ENCODE assay signal across 8 cellular contexts in the genomic region with DNA sequence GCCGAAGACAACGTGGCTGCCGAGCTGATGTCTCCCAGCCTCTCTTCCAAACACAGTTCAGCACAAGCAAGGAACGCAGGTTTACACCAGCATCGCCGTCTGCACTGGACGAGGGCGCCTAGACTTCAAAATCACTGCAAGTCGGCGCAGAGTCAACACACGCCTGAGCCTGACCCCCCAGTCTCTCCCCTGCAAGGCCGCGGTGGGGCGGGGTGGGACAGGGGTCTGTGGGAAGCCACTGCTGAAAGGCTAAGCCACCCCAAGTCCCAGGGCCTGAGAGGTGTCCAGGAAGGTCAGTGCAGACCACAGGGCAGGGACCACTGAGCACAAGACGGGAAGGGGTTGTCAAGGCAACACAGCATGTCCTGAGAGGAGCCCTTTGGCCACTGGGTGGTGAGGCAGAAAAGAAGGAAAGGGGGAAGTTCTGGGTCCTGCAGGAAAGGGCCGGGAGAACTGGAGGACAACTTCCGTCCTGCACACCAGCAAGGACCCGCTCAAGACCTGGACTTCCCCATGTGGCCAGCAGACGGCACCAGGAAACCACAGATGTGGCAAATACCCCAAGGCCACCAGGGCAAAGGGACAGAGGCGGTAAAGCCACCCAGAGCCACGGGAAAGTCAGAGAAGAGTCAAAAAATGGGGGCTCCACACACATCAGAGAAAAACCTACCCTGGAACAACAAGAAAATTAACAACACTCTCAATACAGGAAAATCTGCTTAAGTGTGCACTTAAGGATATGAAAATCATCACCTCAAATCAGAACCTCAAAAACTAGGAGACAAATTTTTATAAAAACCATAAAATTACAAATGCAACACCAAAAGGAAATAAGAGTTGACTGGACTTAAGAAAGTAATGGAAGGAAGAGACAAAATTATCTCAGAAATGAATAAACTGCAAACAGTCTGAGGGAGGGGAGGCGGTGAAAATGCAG.
DNase-seq lines count a peak whose midpoint lies in the region; ATAC-seq and TF ChIP-seq lines count a peak whose summit lies in the region.

No MANE protein-coding gene starts in this region.

- peaks cover 0 to 42% (median 32%) of the 10 kb centered on the region in 5 donors for H3K36me3 Mint-ChIP-seq in naive thymus-derived CD4-positive, alpha-beta T cell

- peak; percentile 22 for TF ChIP-seq CTCF in GM12865 (IDR thresholded peaks at IDR 0.05; ENCODE audit: insufficient read depth, low read depth, low read length, missing control alignments)
- peak; percentile 72 for TF ChIP-seq CTCF in choroid plexus epithelial cell (conservative IDR thresholded peaks at IDR 0.05; ENCODE audit: low read depth, low read length)

- peak; percentile 38 for ATAC-seq in naive thymus-derived CD4-positive, alpha-beta T cell
- ATAC-seq in HG03469 (IDR thresholded peaks at IDR 0.05; ENCODE audit: unreplicated experiment) (no peak), GM18517 (IDR thresholded peaks at IDR 0.05; ENCODE audit: unreplicated experiment) (no peak)

- H3K9me3 ChIP-seq in naive thymus-derived CD4-positive, alpha-beta T cell (ENCODE audit: control insufficient read depth in 2 of 3, low read length in 3 of 3) = peaks cover 0 to 11% (median 0%) of the 10 kb centered on the region in 3 experiments

- no peak overlapping the region for H3K27ac ChIP-seq in naive thymus-derived CD4-positive, alpha-beta T cell (ENCODE audit: low read depth, low read length)

- H3K27me3 Mint-ChIP-seq in naive thymus-derived CD4-positive, alpha-beta T cell = peaks cover 0 to 2% (median 0%) of the 10 kb centered on the region in 5 donors

- no peaks in the 10 kb centered on the region for H3K27me3 ChIP-seq in naive thymus-derived CD4-positive, alpha-beta T cell (ENCODE audit: control insufficient read depth in 2 of 2, insufficient read depth in 2 of 2, low read length in 2 of 2)

- peaks cover 0 to 16% (median 10%) of the 10 kb centered on the region in 11 donors for H3K9me3 Mint-ChIP-seq in naive thymus-derived CD4-positive, alpha-beta T cell

- peak; percentile 24 for DNase-seq in GM12865 (ENCODE audit: low read depth)
- DNase-seq in NCI-H460 (ENCODE audit: extremely low read depth, low read depth) = peak; percentile 51
- peak; percentile 56 for DNase-seq in choroid plexus epithelial cell (ENCODE audit: low read depth)
- no peak for DNase-seq in naive thymus-derived CD4-positive, alpha-beta T cell
- DNase-seq in NCI-H1694 treated with DMSO at 0.1 percent for 48 hours (lab: John Stamatoyannopoulos, UW) = no peak
- no peak for DNase-seq in NCI-H1436 (lab: John Stamatoyannopoulos, UW)

- H3K36me3 ChIP-seq in naive thymus-derived CD4-positive, alpha-beta T cell (ENCODE audit: control insufficient read depth in 2 of 3, insufficient read depth in 3 of 3, low read length in 3 of 3) = peaks cover 4 to 45% (median 4%) of the 10 kb centered on the region in 3 experiments

- intact Hi-C loops in naive thymus-derived CD4-positive, alpha-beta T cell (cut with micrococcal nuclease) = no loop called here

- no peak overlapping the region for H3K4me3 ChIP-seq in GM12865 (ENCODE audit: low read depth, low read length)
- no peak overlapping the region for H3K4me3 ChIP-seq in choroid plexus epithelial cell (ENCODE audit: low read depth, low read length)
- H3K4me3 ChIP-seq in naive thymus-derived CD4-positive, alpha-beta T cell (ENCODE audit: low read length) = no peak overlapping the region

- peak overlapping the region in 5 of 10 donors; percentile 2 to 73 (median 62) for H3K4me3 Mint-ChIP-seq in naive thymus-derived CD4-positive, alpha-beta T cell

- POLR2A ChIA-PET in naive thymus-derived CD4-positive, alpha-beta T cell (lab: Charles Lee) = no interaction called here

- peaks cover 3 to 9% of the 10 kb centered on the region in 2 donors for H3K4me1 ChIP-seq in naive thymus-derived CD4-positive, alpha-beta T cell (ENCODE audit: control insufficient read depth in 2 of 2, insufficient read depth in 2 of 2, low read length in 2 of 2)

- CTCF ChIA-PET in naive thymus-derived CD4-positive, alpha-beta T cell (lab: Charles Lee) = no interaction called here

- peaks cover 7 to 32% (median 23%) of the 10 kb centered on the region in 7 donors for H3K4me1 Mint-ChIP-seq in naive thymus-derived CD4-positive, alpha-beta T cell

- H3K27ac Mint-ChIP-seq in naive thymus-derived CD4-positive, alpha-beta T cell = peak overlapping the region in 4 of 9 donors; percentile 29 to 69 (median 63)

Comparison
In these comparisons a context has a peak if more than half of its experiments do, and no peak if none do; other contexts are left out.
1. DNase-seq: peak in GM12865 (single experiment), NCI-H460 (single experiment) and choroid plexus epithelial cell (single experiment); none in naive thymus-derived CD4-positive, alpha-beta T cell (0 of 9), NCI-H1694 treated with DMSO at 0.1 percent for 48 hours (single experiment) and NCI-H1436 (single experiment).